8 cellular contexts compared by ENCODE assay signal in the genomic region with DNA sequence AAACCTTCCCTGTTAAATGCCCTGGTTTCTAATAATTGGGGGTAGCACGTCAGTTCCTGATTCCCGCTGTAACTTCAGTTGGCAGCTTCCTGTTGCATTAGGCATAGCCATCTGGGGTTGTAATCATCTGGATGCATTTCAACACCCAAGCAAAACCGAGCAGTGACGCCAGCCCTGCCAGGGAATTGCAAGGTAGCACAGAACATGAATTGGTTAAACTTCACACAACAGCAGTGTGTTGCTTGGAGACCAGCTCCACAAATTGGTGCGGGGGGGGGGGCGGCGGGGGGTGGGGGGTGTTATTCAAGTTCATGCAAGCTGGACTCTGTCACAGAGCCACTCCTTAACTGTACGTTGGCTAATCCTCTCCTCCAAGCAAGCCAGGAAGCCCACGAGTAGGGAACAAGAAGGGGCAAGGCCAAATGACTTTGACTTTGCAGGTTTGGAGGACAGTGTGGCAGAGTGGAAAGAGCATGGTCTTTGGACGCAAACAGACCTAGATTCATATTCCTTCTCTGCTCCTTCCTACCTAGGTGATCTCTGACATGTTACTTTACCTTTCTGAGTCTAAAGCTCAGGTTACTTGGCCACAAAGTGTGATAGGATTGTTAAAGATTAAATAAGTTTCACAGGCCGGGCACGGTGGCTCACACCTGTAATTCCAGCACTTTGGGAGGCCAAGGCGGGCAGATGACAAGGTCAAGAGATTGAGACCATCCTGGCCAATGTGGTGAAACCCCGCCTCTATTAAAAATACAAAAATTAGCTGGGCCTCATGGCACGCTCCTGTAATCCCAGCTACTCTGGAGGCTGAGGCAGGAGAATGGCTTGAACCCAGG. TPM values are rescaled to one million over a fixed set of nuclear protein-coding genes. Genes with fewer than 3 reads are reported as not detected.
DNase-seq lines count a peak whose midpoint lies in the region; ATAC-seq, FAIRE-seq and TF ChIP-seq lines count a peak whose summit lies in the region.

No MANE protein-coding gene starts in this region.

- intact Hi-C loops in endothelial cell of umbilical vein (cut with micrococcal nuclease): loop anchor here (1.0 kb wide), 1 partner anchor 41 kb away; no protein-coding TSS in a partner anchor

- H3K4me3 Mint-ChIP-seq in activated naive CD4-positive, alpha-beta T cell treated with anti-CD3 and anti-CD28 coated beads, Interleukin-2, amount 10 ng/mL, durations not matched to agents 7 days and 5 days: no peak overlapping the region

- no peaks in the 10 kb centered on the region for H3K79me2 ChIP-seq in endothelial cell of umbilical vein (ENCODE audit: control insufficient read depth, insufficient read depth, low read length)

- H2AFZ ChIP-seq in endothelial cell of umbilical vein (ENCODE audit: low read depth, low read length): peak overlapping the region; percentile 76

- H3K27ac ChIP-seq in endothelial cell of umbilical vein (ENCODE audit: insufficient read depth, low read depth, low read length) (no peak overlapping the region), muscle layer of colon (ENCODE audit: low read depth, low read length) (peak overlapping the region; percentile 13)

- H3K9ac ChIP-seq in endothelial cell of umbilical vein (replicated peaks; ENCODE audit: extremely low read depth, insufficient read depth, low read length): no peak overlapping the region
- H3K9ac ChIP-seq in muscle layer of colon (ENCODE audit: low read length): no peak overlapping the region

- H3K4me1 ChIP-seq in endothelial cell of umbilical vein (ENCODE audit: control insufficient read depth, extremely low read depth, insufficient read depth, low read length): peaks cover 3% of the 10 kb centered on the region
- H3K4me1 ChIP-seq in muscle layer of colon (ENCODE audit: insufficient read depth, low read length): peaks cover 15% of the 10 kb centered on the region

- peak overlapping the region; percentile 27 to 91 for H3K27ac Mint-ChIP-seq in activated naive CD4-positive, alpha-beta T cell treated with anti-CD3 and anti-CD28 coated beads, Interleukin-2, amount 50 U/mL, for 72 hours
- H3K27ac Mint-ChIP-seq in activated naive CD4-positive, alpha-beta T cell treated with anti-CD3 and anti-CD28 coated beads, Interleukin-2, amount 10 ng/mL, durations not matched to agents 7 days and 5 days: no peak overlapping the region

- no peaks in the 10 kb centered on the region for H3K9me3 ChIP-seq in endothelial cell of umbilical vein (replicated peaks; ENCODE audit: control insufficient read depth, insufficient read depth, low read length)
- H3K9me3 ChIP-seq in muscle layer of colon (ENCODE audit: low read length): no peaks in the 10 kb centered on the region

- CTCF ChIA-PET in activated naive CD4-positive, alpha-beta T cell treated with anti-CD3 and anti-CD28 coated beads, Interleukin-2, amount 10 ng/mL, durations not matched to agents 7 days and 5 days (lab: Charles Lee): interaction anchor here (1.2 kb wide), 1 partner anchor 25 kb away, joined by 3 read pairs; no protein-coding TSS in a partner anchor
- CTCF ChIA-PET in endothelial cell of umbilical vein (lab: Charles Lee): no interaction called here

- ATAC-seq in activated naive CD4-positive, alpha-beta T cell treated with anti-CD3 and anti-CD28 coated beads, Interleukin-2, amount 50 U/mL, for 72 hours: no peak
- ATAC-seq in HG03521 (IDR thresholded peaks at IDR 0.05; ENCODE audit: unreplicated experiment): no peak

- H3K36me3 ChIP-seq in endothelial cell of umbilical vein (ENCODE audit: control insufficient read depth in 2 of 2, extremely low read depth in 1 of 2, insufficient read depth in 2 of 2, low read length in 2 of 2) (no peaks in the 10 kb centered on the region), muscle layer of colon (ENCODE audit: insufficient read depth, low read length) (no peaks in the 10 kb centered on the region)

- no peaks in the 10 kb centered on the region for H4K20me1 ChIP-seq in endothelial cell of umbilical vein (replicated peaks; ENCODE audit: control insufficient read depth, extremely low read depth, insufficient read depth, low read length)

- no peaks in the 10 kb centered on the region for H3K9me3 Mint-ChIP-seq in activated naive CD4-positive, alpha-beta T cell treated with anti-CD3 and anti-CD28 coated beads, Interleukin-2, amount 50 U/mL, for 72 hours
- H3K9me3 Mint-ChIP-seq in activated naive CD4-positive, alpha-beta T cell treated with anti-CD3 and anti-CD28 coated beads, Interleukin-2, amount 10 ng/mL, durations not matched to agents 7 days and 5 days: no peaks in the 10 kb centered on the region

- TF ChIP-seq CTCF in endothelial cell of umbilical vein (IDR thresholded peaks at IDR 0.05; ENCODE audit: extremely low read depth in 1 of 2, insufficient read depth in 1 of 2, low read depth in 1 of 2, low read length in 2 of 2): no peak

- no peak for TF ChIP-seq POLR2A in endothelial cell of umbilical vein (IDR thresholded peaks at IDR 0.05; ENCODE audit: low read depth, low read length)

- dilution Hi-C loops in endothelial cell of umbilical vein (cut with MboI; ENCODE audit: extremely low pct_ligation_motif_present, low sequenced_read_pairs): no loop called here

- peaks cover 0 to 5% of the 10 kb centered on the region in 2 experiments for H3K27me3 ChIP-seq in endothelial cell of umbilical vein (ENCODE audit: control insufficient read depth in 2 of 2, insufficient read depth in 2 of 2, low read length in 2 of 2)
- H3K27me3 ChIP-seq in muscle layer of colon (ENCODE audit: control insufficient read depth in 1 of 2, insufficient read depth in 2 of 2, low read length in 2 of 2): no peaks in the 10 kb centered on the region

- no peaks in the 10 kb centered on the region for H3K27me3 Mint-ChIP-seq in activated naive CD4-positive, alpha-beta T cell treated with anti-CD3 and anti-CD28 coated beads, Interleukin-2, amount 10 ng/mL, durations not matched to agents 7 days and 5 days

- FAIRE-seq in endothelial cell of umbilical vein (lab: Jason Lieb, UNC): peak; percentile 81

- peaks cover 36% of the 10 kb centered on the region for H3K4me1 Mint-ChIP-seq in activated naive CD4-positive, alpha-beta T cell treated with anti-CD3 and anti-CD28 coated beads, Interleukin-2, amount 10 ng/mL, durations not matched to agents 7 days and 5 days

- DNase-seq in activated naive CD4-positive, alpha-beta T cell treated with anti-CD3 and anti-CD28 coated beads, Interleukin-2, amount 50 U/mL, for 72 hours (ENCODE audit: low spot score in 2 of 2): no peak
- DNase-seq in activated naive CD4-positive, alpha-beta T cell treated with anti-CD3 and anti-CD28 coated beads, Interleukin-2, amount 10 ng/mL, durations not matched to agents 7 days and 5 days: no peak
- peak; percentile 60 for DNase-seq in RPMI7951 (ENCODE audit: low read depth)
- DNase-seq in endothelial cell of umbilical vein (ENCODE audit: low read depth, low spot score): peak; percentile 68
- no peak for DNase-seq in activated CD4-positive, CD25-positive, alpha-beta regulatory T cell treated with anti-CD3 and anti-CD28 coated beads, Interleukin-2, amount 50 U/mL, for 72 hours
- DNase-seq in activated CD8-positive, alpha-beta memory T cell treated with anti-CD3 and anti-CD28 coated beads, Interleukin-2, amount 50 U/mL, for 48 hours: no peak

- peak overlapping the region; percentile 59 for H3K4me2 ChIP-seq in endothelial cell of umbilical vein (ENCODE audit: insufficient read depth, low read length)

- H3K9me1 ChIP-seq in endothelial cell of umbilical vein (replicated peaks; ENCODE audit: control insufficient read depth, extremely low read depth, insufficient read depth, low read length): no peaks in the 10 kb centered on the region

- peaks cover 32 to 56% of the 10 kb centered on the region in 2 donors for H3K36me3 Mint-ChIP-seq in activated naive CD4-positive, alpha-beta T cell treated with anti-CD3 and anti-CD28 coated beads, Interleukin-2, amount 50 U/mL, for 72 hours
- H3K36me3 Mint-ChIP-seq in activated naive CD4-positive, alpha-beta T cell treated with anti-CD3 and anti-CD28 coated beads, Interleukin-2, amount 10 ng/mL, durations not matched to agents 7 days and 5 days: peaks cover 47% of the 10 kb centered on the region

- POLR2A ChIA-PET in endothelial cell of umbilical vein (lab: Charles Lee): interaction anchor here (0.6 kb wide), 1 partner anchor 19 kb away, joined by 5 read pairs; no protein-coding TSS in a partner anchor

- BruUV-seq in endothelial cell of umbilical vein (replicated peaks; lab: Mats Ljungman, UMichigan): no TSS peak

- no peak overlapping the region for H3K4me3 ChIP-seq in endothelial cell of umbilical vein (replicated peaks in 1 of 3; ENCODE audit: insufficient read depth in 1 of 3, low read depth in 1 of 3, low read length in 3 of 3)
- no peak overlapping the region for H3K4me3 ChIP-seq in muscle layer of colon (ENCODE audit: low read depth in 1 of 2, low read length in 2 of 2)

RNA-seq across cellular contexts. Expression of gene LAX1, which starts 4.7 kb away (rescaled TPM):
- total RNA-seq in activated naive CD4-positive, alpha-beta T cell treated with anti-CD3 and anti-CD28 coated beads, Interleukin-2, amount 50 U/mL, for 72 hours: 10 to 100 TPM; 12.3 to 20.4 TPM
- total RNA-seq in RPMI7951 (2014; rRNA removed; shearing (Covaris generic)): 0.36 TPM in 1 of 2 replicates, not detected in the other
- total RNA-seq in endothelial cell of umbilical vein: not detected in 2 replicates
- polyA plus RNA-seq in endothelial cell of umbilical vein: 0.03 TPM in 1 of 2 replicates, not detected in the other
- polyA plus RNA-seq in endothelial cell of umbilical vein (2011; cell fraction: cytosol; rRNA removed): not detected in 2 replicates
- 0.09 TPM in 1 of 2 replicates, not detected in the other for polyA plus RNA-seq in endothelial cell of umbilical vein (2011; cell fraction: nucleus; rRNA removed)
- not detected in 2 replicates for polyA plus RNA-seq in endothelial cell of umbilical vein (2012)
- polyA minus RNA-seq in endothelial cell of umbilical vein: not detected in 2 replicates
- polyA minus RNA-seq in endothelial cell of umbilical vein (2011; cell fraction: cytosol; rRNA and poly(A)+ RNA removed): not detected
- not detected in 2 replicates for polyA minus RNA-seq in endothelial cell of umbilical vein (2011; cell fraction: nucleus; rRNA and poly(A)+ RNA removed)

RNA-seq across cellular contexts. Expression of gene ZBED6, which starts 25.7 kb away (rescaled TPM):
- total RNA-seq in activated naive CD4-positive, alpha-beta T cell treated with anti-CD3 and anti-CD28 coated beads, Interleukin-2, amount 50 U/mL, for 72 hours: 10 to 100 TPM; 28.4 to 47.7 TPM
- total RNA-seq in RPMI7951 (2014; rRNA removed; shearing (Covaris generic)): 7.4 and 10.2 TPM in 2 replicates
- 36.7 and 38.9 TPM in 2 replicates for total RNA-seq in endothelial cell of umbilical vein
- 5.2 and 6.4 TPM in 2 replicates for polyA plus RNA-seq in endothelial cell of umbilical vein
- 4.9 and 5.5 TPM in 2 replicates for polyA plus RNA-seq in endothelial cell of umbilical vein (2011; cell fraction: cytosol; rRNA removed)
- polyA plus RNA-seq in endothelial cell of umbilical vein (2011; cell fraction: nucleus; rRNA removed): 26.1 and 29.9 TPM in 2 replicates
- 7.6 and 10.9 TPM in 2 replicates for polyA plus RNA-seq in endothelial cell of umbilical vein (2012)
- 50.5 and 50.9 TPM in 2 replicates for polyA minus RNA-seq in endothelial cell of umbilical vein
- polyA minus RNA-seq in endothelial cell of umbilical vein (2011; cell fraction: cytosol; rRNA and poly(A)+ RNA removed): 15.3 TPM
- polyA minus RNA-seq in endothelial cell of umbilical vein (2011; cell fraction: nucleus; rRNA and poly(A)+ RNA removed): 57.6 and 84.5 TPM in 2 replicates

RNA-seq across cellular contexts. Expression of gene ZC3H11A, which starts 25.7 kb away (rescaled TPM):
- 100 to 1,000 TPM in 1 of 2 donors, 10 to 100 TPM in 1; 95.4 to 161 TPM for total RNA-seq in activated naive CD4-positive, alpha-beta T cell treated with anti-CD3 and anti-CD28 coated beads, Interleukin-2, amount 50 U/mL, for 72 hours
- total RNA-seq in RPMI7951 (2014; rRNA removed; shearing (Covaris generic)): 62.7 and 71.3 TPM in 2 replicates
- 66.6 and 72.6 TPM in 2 replicates for total RNA-seq in endothelial cell of umbilical vein
- polyA plus RNA-seq in endothelial cell of umbilical vein: 30.2 and 36.8 TPM in 2 replicates
- polyA plus RNA-seq in endothelial cell of umbilical vein (2011; cell fraction: cytosol; rRNA removed): 57.9 and 59.4 TPM in 2 replicates
- 123 and 154 TPM in 2 replicates for polyA plus RNA-seq in endothelial cell of umbilical vein (2011; cell fraction: nucleus; rRNA removed)
- 44.1 and 49.9 TPM in 2 replicates for polyA plus RNA-seq in endothelial cell of umbilical vein (2012)
- polyA minus RNA-seq in endothelial cell of umbilical vein: 59.0 and 68.1 TPM in 2 replicates
- 66.4 TPM for polyA minus RNA-seq in endothelial cell of umbilical vein (2011; cell fraction: cytosol; rRNA and poly(A)+ RNA removed)
- polyA minus RNA-seq in endothelial cell of umbilical vein (2011; cell fraction: nucleus; rRNA and poly(A)+ RNA removed): 82.9 and 92.1 TPM in 2 replicates

Comparison
In these comparisons a context has a peak if more than half of its experiments do, and no peak if none do; other contexts are left out.
1. DNase-seq: peak in RPMI7951 (single experiment) and endothelial cell of umbilical vein (single experiment); none in activated naive CD4-positive, alpha-beta T cell treated with anti-CD3 and anti-CD28 coated beads, Interleukin-2, amount 50 U/mL, for 72 hours (0 of 2), activated naive CD4-positive, alpha-beta T cell treated with anti-CD3 and anti-CD28 coated beads, Interleukin-2, amount 10 ng/mL, durations not matched to agents 7 days and 5 days (single experiment), activated CD4-positive, CD25-positive, alpha-beta regulatory T cell treated with anti-CD3 and anti-CD28 coated beads, Interleukin-2, amount 50 U/mL, for 72 hours (single experiment) and activated CD8-positive, alpha-beta memory T cell treated with anti-CD3 and anti-CD28 coated beads, Interleukin-2, amount 50 U/mL, for 48 hours (single experiment).